ENCODE assay signal across 8 cellular contexts in genomic region chr4:108649863-108650211, GRCh38. TPM values are rescaled to one million over a fixed set of nuclear protein-coding genes. Genes with fewer than 3 reads are reported as not detected.
DNase-seq lines count a peak whose midpoint lies in the region; ATAC-seq and TF ChIP-seq lines count a peak whose summit lies in the region.

No MANE protein-coding gene starts in this region.

- H3K27ac ChIP-seq in SJSA1 (peak overlapping the region; percentile 97), hepatocyte (no peak overlapping the region), thoracic aorta (peak overlapping the region in 1 of 2 donors; percentile 81)

- no peak for DNase-seq in SJSA1 (ENCODE audit: low read depth in 1 of 2, low spot score in 2 of 2)
- no peak for DNase-seq in hepatocyte (ENCODE audit: low spot score)
- DNase-seq in thoracic aorta (ENCODE audit: low spot score) = no peak
- DNase-seq in SW 1271 (lab: John Stamatoyannopoulos, UW) = no peak
- no peak for DNase-seq in NCI-H446 treated with DMSO at 0.1 percent for 48 hours (lab: John Stamatoyannopoulos, UW)
- no peak for DNase-seq in T-helper 9 cell

- peak; percentile 25 for ATAC-seq in GM18907 (IDR thresholded peaks at IDR 0.05; ENCODE audit: unreplicated experiment)
- ATAC-seq in HG02678 (IDR thresholded peaks at IDR 0.05; ENCODE audit: unreplicated experiment) = peak; percentile 12
- no peak for ATAC-seq in thoracic aorta (ENCODE audit: insufficient number of reproducible peaks, low FRiP score, low read depth)

- peak overlapping the region; percentile 54 for H2AFZ ChIP-seq in hepatocyte

- TF ChIP-seq CTCF in hepatocyte (IDR thresholded peaks at IDR 0.05; ENCODE audit: poor library complexity) (no peak), thoracic aorta (IDR thresholded peaks at IDR 0.05) (no peak)

- H3K79me2 ChIP-seq in hepatocyte = peaks cover 43% of the 10 kb centered on the region

- H3K4me2 ChIP-seq in hepatocyte = peak overlapping the region; percentile 74

- no peaks in the 10 kb centered on the region for H3K27me3 ChIP-seq in SJSA1 (replicated peaks)
- no peaks in the 10 kb centered on the region for H3K27me3 ChIP-seq in hepatocyte
- no peaks in the 10 kb centered on the region for H3K27me3 ChIP-seq in thoracic aorta (replicated peaks; ENCODE audit: insufficient read depth)

- H3K9me3 ChIP-seq in SJSA1 (replicated peaks) (no peaks in the 10 kb centered on the region), hepatocyte (ENCODE audit: low read depth) (no peaks in the 10 kb centered on the region), thoracic aorta (no peaks in the 10 kb centered on the region)

- H3K9me2 ChIP-seq in hepatocyte (replicated peaks; ENCODE audit: insufficient read depth) = no peaks in the 10 kb centered on the region

- peaks cover 7% of the 10 kb centered on the region for H3K4me1 ChIP-seq in SJSA1 (replicated peaks)
- H3K4me1 ChIP-seq in hepatocyte (ENCODE audit: insufficient read depth) = peaks cover 11% of the 10 kb centered on the region
- H3K4me1 ChIP-seq in thoracic aorta (ENCODE audit: control insufficient read depth in 1 of 2, low read depth in 2 of 2) = peaks cover 8 to 23% of the 10 kb centered on the region in 2 donors

- peaks cover 24% of the 10 kb centered on the region for H3K36me3 ChIP-seq in SJSA1
- no peaks in the 10 kb centered on the region for H3K36me3 ChIP-seq in hepatocyte (replicated peaks; ENCODE audit: insufficient read depth, low read depth)
- no peaks in the 10 kb centered on the region for H3K36me3 ChIP-seq in thoracic aorta

- H4K20me1 ChIP-seq in hepatocyte (ENCODE audit: insufficient read depth, poor library complexity, severe bottlenecking) = peaks cover 9% of the 10 kb centered on the region

- WGBS in hepatocyte (ENCODE audit: low lambda C conversion rate, missing lambda C conversion rate) = under 1% methylated on average over 6 of the region's 6 CpGs

- peak overlapping the region; percentile 67 for H3K4me3 ChIP-seq in SJSA1
- peak overlapping the region; percentile 4 for H3K4me3 ChIP-seq in hepatocyte
- peak overlapping the region; percentile 83 for H3K4me3 ChIP-seq in thoracic aorta

RNA-seq across cellular contexts. Expression of gene OSTC, which starts 0.6 kb away (rescaled TPM):
- 266 and 503 TPM in 2 replicates for total RNA-seq in SJSA1 (2014; rRNA removed; shearing (Covaris generic))
- total RNA-seq in hepatocyte (372 and 422 TPM in 2 replicates), thoracic aorta (10 to 100 TPM; 56.2 to 77.2 TPM)
- 388 and 425 TPM in 2 replicates for polyA plus RNA-seq in hepatocyte

RNA-seq across cellular contexts. Expression of gene RPL34, which starts 29.5 kb away (rescaled TPM):
- total RNA-seq in SJSA1 (2014; rRNA removed; shearing (Covaris generic)) = 673 and 767 TPM in 2 replicates
- total RNA-seq in hepatocyte (1,213 and 1,669 TPM in 2 replicates), thoracic aorta (100 to 1,000 TPM; 413 to 442 TPM)
- polyA plus RNA-seq in hepatocyte = 785 and 884 TPM in 2 replicates

Comparison
In these comparisons a context has a peak if more than half of its experiments do, and no peak if none do; other contexts are left out.
1. H3K4me3 ChIP-seq: peak in every context shown above with its lines; median percentile 83 in thoracic aorta; 67 in SJSA1; 4 in hepatocyte.